In genomic region chr4:154781126-154781982, GRCh38 we compare ENCODE assay signal across 1 cellular context.
TF ChIP-seq lines count a peak whose summit lies in the region.

Gene RBM46 (plus strand): TSS chr4:154781272. CDS start chr4:154796753, 15,481 bp downstream.

TF ChIP-seq in H1, 55 proteins besides CTCF, POLR2A, EP300 and RAD21:
- TF ChIP-seq KDM1A (IDR thresholded peaks at IDR 0.05; ENCODE audit: borderline replicate concordance, low read length) (no peak), SIRT6 (IDR thresholded peaks at IDR 0.05; ENCODE audit: low read length) (no peak), E2F6 (IDR thresholded peaks at IDR 0.05) (no peak), USF2 (IDR thresholded peaks at IDR 0.05; ENCODE audit: low read length) (no peak), SP2 (IDR thresholded peaks at IDR 0.05; ENCODE audit: low read length) (no peak), HDAC6 (IDR thresholded peaks at IDR 0.05; ENCODE audit: low read depth, low read length) (no peak), SRF (IDR thresholded peaks at IDR 0.05; ENCODE audit: low read depth, low read length) (no peak), BACH1 (IDR thresholded peaks at IDR 0.05; ENCODE audit: low read length) (no peak), KDM4A (IDR thresholded peaks at IDR 0.05; ENCODE audit: low read depth, low read length, severe bottlenecking) (no peak), MAFK (IDR thresholded peaks at IDR 0.05; ENCODE audit: low read depth, low read length) (no peak), GABPA (IDR thresholded peaks at IDR 0.05; ENCODE audit: borderline replicate concordance, insufficient read depth, low read length) (no peak), TBP (IDR thresholded peaks at IDR 0.05; ENCODE audit: low read depth, low read length) (no peak), ASH2L (IDR thresholded peaks at IDR 0.05; ENCODE audit: low read length) (no peak), SIN3A (conservative IDR thresholded peaks at IDR 0.05 in 1 of 2, IDR thresholded peaks at IDR 0.05 in 1 of 2; ENCODE audit: low read depth in 1 of 2, low read length in 2 of 2) (no peak), RBBP5 (IDR thresholded peaks at IDR 0.05; ENCODE audit: borderline replicate concordance, low read depth, low read length) (no peak), TAF1 (IDR thresholded peaks at IDR 0.05; ENCODE audit: low read depth, low read length) (no peak), SP4 (IDR thresholded peaks at IDR 0.05; ENCODE audit: low read length) (no peak)
TF ChIP-seq in H1: peak in this region for 0.
